8 cellular contexts compared by ENCODE assay signal in genomic region chr10:27242951-27243551, GRCh38. TPM values are rescaled to one million over a fixed set of nuclear protein-coding genes. Genes with fewer than 3 reads are reported as not detected.
A peak's percentile ranks its signal among the peaks of the same experiment; 100 is the strongest.
DNase-seq lines count a peak whose midpoint lies in the region; TF ChIP-seq lines count a peak whose summit lies in the region.

No MANE protein-coding gene starts in this region.

- H3K36me3 ChIP-seq in skeletal muscle satellite cell (ENCODE audit: insufficient read depth, low read length), result no peaks in the 10 kb centered on the region

- H3K9me3 Mint-ChIP-seq in immature natural killer cell, result no peaks in the 10 kb centered on the region

- H3K9me3 ChIP-seq in skeletal muscle satellite cell (replicated peaks; ENCODE audit: low read length), result no peaks in the 10 kb centered on the region

- H3K9ac ChIP-seq in skeletal muscle satellite cell (ENCODE audit: low read depth, low read length), result peak overlapping the region; percentile 81

- H3K4me2 ChIP-seq in skeletal muscle satellite cell (ENCODE audit: low read length), result peak overlapping the region; percentile 79

- peak overlapping the region; percentile 87 to 100 (median 98) for H3K4me3 Mint-ChIP-seq in immature natural killer cell

- peaks cover 0 to 3% (median 0%) of the 10 kb centered on the region in 3 donors for H3K36me3 Mint-ChIP-seq in immature natural killer cell

- peaks cover 15% of the 10 kb centered on the region for H3K4me1 ChIP-seq in skeletal muscle satellite cell (ENCODE audit: control insufficient read depth, insufficient read depth, low read length)

- TF ChIP-seq CTCF in GM10266 (IDR thresholded peaks at IDR 0.05; ENCODE audit: control insufficient read depth, insufficient read depth, low read depth, missing control alignments), result no peak
- TF ChIP-seq CTCF in cardiac fibroblast (IDR thresholded peaks at IDR 0.05; ENCODE audit: low read depth, low read length), result no peak

- H3K27ac Mint-ChIP-seq in immature natural killer cell, result peak overlapping the region; percentile 94 to 99 (median 98)

- H3K4me1 Mint-ChIP-seq in immature natural killer cell, result peaks cover 49 to 51% of the 10 kb centered on the region in 2 donors

- peak; percentile 74 for DNase-seq in GM10266 (ENCODE audit: extremely low spot score)
- DNase-seq in HCEC 1CT, result peak; percentile 80
- peak; percentile 63 for DNase-seq in NCI-H1694 (lab: John Stamatoyannopoulos, UW)
- DNase-seq in UCSD-AML1 (lab: John Stamatoyannopoulos, UW; ENCODE audit: unreplicated experiment), result peak; percentile 53
- DNase-seq in cardiac fibroblast (ENCODE audit: low read depth in 2 of 2), result peak; percentile 84
- peak; percentile 72 to 81 (median 74) for DNase-seq in immature natural killer cell
- no peak for DNase-seq in NCI-H345 (lab: John Stamatoyannopoulos, UW)

- H3K27me3 ChIP-seq in skeletal muscle satellite cell (ENCODE audit: control insufficient read depth, insufficient read depth, low read length), result no peaks in the 10 kb centered on the region

- H3K27me3 Mint-ChIP-seq in immature natural killer cell (ENCODE audit: low read depth in 3 of 3), result peaks cover 12 to 28% (median 21%) of the 10 kb centered on the region in 3 donors

- H3K4me3 ChIP-seq in cardiac fibroblast (replicated peaks in 1 of 2; ENCODE audit: low read depth in 2 of 2, low read length in 2 of 2), result peak overlapping the region; percentile 77 to 81
- H3K4me3 ChIP-seq in skeletal muscle satellite cell (ENCODE audit: low read length), result peak overlapping the region; percentile 80

RNA-seq across cellular contexts. Expression of gene ACBD5, which starts 2.5 kb away (rescaled TPM):
- 10 to 100 TPM; 18.4 to 31.5 (median 24.8) TPM for polyA plus RNA-seq in immature natural killer cell
- total RNA-seq in skeletal muscle satellite cell (2012; rRNA removed), result 16.0 and 18.3 TPM in 2 replicates
